14 cellular contexts compared by ENCODE assay signal in genomic region chr9:4327504-4328191, GRCh38. TPM values are rescaled to one million over a fixed set of nuclear protein-coding genes. Genes with fewer than 3 reads are reported as not detected.
DNase-seq lines count a peak whose midpoint lies in the region; ATAC-seq, FAIRE-seq and TF ChIP-seq lines count a peak whose summit lies in the region.
"Had no signal": no experiment of that assay in that cellular context is flagged by ENCODE, and none has a peak within 500 bp of the region (broad histone marks: within the 10 kb centered on the region; RNA-seq: fewer than 3 reads in every experiment).

No MANE protein-coding gene starts in this region.

- intact Hi-C loops in body of pancreas (cut with DNase I), result no loop called here

- H3K36me3 ChIP-seq in RWPE2 (ENCODE audit: low read depth), result no peaks in the 10 kb centered on the region
- H3K36me3 ChIP-seq in body of pancreas (replicated peaks in 1 of 2; ENCODE audit: insufficient read depth in 1 of 2, low read depth in 2 of 2), result no peaks in the 10 kb centered on the region

- H3K27me3 ChIP-seq in RWPE2 (ENCODE audit: insufficient read depth, poor library complexity, severe bottlenecking) (no peaks in the 10 kb centered on the region), body of pancreas (no peaks in the 10 kb centered on the region)

- no peak overlapping the region for H3K27ac ChIP-seq in RWPE2 (ENCODE audit: poor library complexity, severe bottlenecking)
- no peak overlapping the region for H3K27ac ChIP-seq in body of pancreas

- no peak for TF ChIP-seq CTCF in RWPE2 (IDR thresholded peaks at IDR 0.05; ENCODE audit: poor library complexity, severe bottlenecking)
- peak; percentile 34 for TF ChIP-seq CTCF in fibroblast of mammary gland (conservative IDR thresholded peaks at IDR 0.05; ENCODE audit: control insufficient read depth, insufficient read depth, low read depth, low read length)
- TF ChIP-seq CTCF in body of pancreas (IDR thresholded peaks at IDR 0.05), result no peak

- TF ChIP-seq POLR2A in H54 (IDR thresholded peaks at IDR 0.05; ENCODE audit: low read depth, low read length), result no peak
- no peak for TF ChIP-seq POLR2A in body of pancreas (IDR thresholded peaks at IDR 0.05)

- peak; percentile 6 for FAIRE-seq in H54 (lab: Jason Lieb, UNC)
- FAIRE-seq: HTR-8/SVneo, urothelium cell line had no signal

- WGBS in body of pancreas, 2 donors, result 74 to 85% methylated on average over 8 to 11 of the region's 11 CpGs

- DNase-seq in H54 (ENCODE audit: insufficient read length, low spot score) (no peak), RWPE2 (ENCODE audit: low spot score) (no peak), fibroblast of mammary gland (ENCODE audit: low read depth) (peak; percentile 95), skeletal muscle cell (ENCODE audit: low read depth) (peak; percentile 69), body of pancreas (no peak), glomerular visceral epithelial cell (ENCODE audit: extremely low spot score) (no peak)
- no peak for DNase-seq in NK-92 treated with Interleukin-12 subunit alpha and Interleukin-12 subunit beta, amount 100 ng/mL, for 24 hours (lab: John Stamatoyannopoulos, UW)
- DNase-seq: DMS79, hippocampal formation, mucosa of descending colon, NCI-H2107, SIG-M5 had no signal

- H3K4me3 ChIP-seq in RWPE2 (ENCODE audit: severe bottlenecking), result no peak overlapping the region
- no peak overlapping the region for H3K4me3 ChIP-seq in fibroblast of mammary gland (ENCODE audit: control insufficient read depth, low read depth, low read length)
- no peak overlapping the region for H3K4me3 ChIP-seq in skeletal muscle cell (ENCODE audit: low read depth, low read length)
- no peak overlapping the region for H3K4me3 ChIP-seq in body of pancreas
- H3K4me3 ChIP-seq: mucosa of descending colon had no signal

- H3K4me1 ChIP-seq in RWPE2 (ENCODE audit: insufficient read depth, poor library complexity, severe bottlenecking) (no peaks in the 10 kb centered on the region), body of pancreas (peaks cover 2% of the 10 kb centered on the region)

- ATAC-seq in RWPE2 (ENCODE audit: low read depth), result peak; percentile 35; the same call in 2 of the 3 replicates
- ATAC-seq in body of pancreas, result no peak
- ATAC-seq: mucosa of descending colon had no signal

- H3K9me3 ChIP-seq in RWPE2 (ENCODE audit: severe bottlenecking) (no peaks in the 10 kb centered on the region), body of pancreas (no peaks in the 10 kb centered on the region)
- H3K9me3 ChIP-seq: mucosa of descending colon had no signal

RNA-seq across cellular contexts. Expression of gene GLIS3, which starts 27.8 kb away (rescaled TPM):
- 10 to 100 TPM; 83.5 to 87.3 TPM for total RNA-seq in body of pancreas

Comparison
In these comparisons a context has a peak if more than half of its experiments do, and no peak if none do; other contexts are left out.
1. DNase-seq: peak in fibroblast of mammary gland (single experiment) and skeletal muscle cell (single experiment); none in H54 (single experiment), RWPE2 (single experiment), body of pancreas (0 of 4), glomerular visceral epithelial cell (single experiment) and NK-92 treated with Interleukin-12 subunit alpha and Interleukin-12 subunit beta, amount 100 ng/mL, for 24 hours (single experiment).